Comparison of ENCODE assay signal across 9 cellular contexts in the genomic region with DNA sequence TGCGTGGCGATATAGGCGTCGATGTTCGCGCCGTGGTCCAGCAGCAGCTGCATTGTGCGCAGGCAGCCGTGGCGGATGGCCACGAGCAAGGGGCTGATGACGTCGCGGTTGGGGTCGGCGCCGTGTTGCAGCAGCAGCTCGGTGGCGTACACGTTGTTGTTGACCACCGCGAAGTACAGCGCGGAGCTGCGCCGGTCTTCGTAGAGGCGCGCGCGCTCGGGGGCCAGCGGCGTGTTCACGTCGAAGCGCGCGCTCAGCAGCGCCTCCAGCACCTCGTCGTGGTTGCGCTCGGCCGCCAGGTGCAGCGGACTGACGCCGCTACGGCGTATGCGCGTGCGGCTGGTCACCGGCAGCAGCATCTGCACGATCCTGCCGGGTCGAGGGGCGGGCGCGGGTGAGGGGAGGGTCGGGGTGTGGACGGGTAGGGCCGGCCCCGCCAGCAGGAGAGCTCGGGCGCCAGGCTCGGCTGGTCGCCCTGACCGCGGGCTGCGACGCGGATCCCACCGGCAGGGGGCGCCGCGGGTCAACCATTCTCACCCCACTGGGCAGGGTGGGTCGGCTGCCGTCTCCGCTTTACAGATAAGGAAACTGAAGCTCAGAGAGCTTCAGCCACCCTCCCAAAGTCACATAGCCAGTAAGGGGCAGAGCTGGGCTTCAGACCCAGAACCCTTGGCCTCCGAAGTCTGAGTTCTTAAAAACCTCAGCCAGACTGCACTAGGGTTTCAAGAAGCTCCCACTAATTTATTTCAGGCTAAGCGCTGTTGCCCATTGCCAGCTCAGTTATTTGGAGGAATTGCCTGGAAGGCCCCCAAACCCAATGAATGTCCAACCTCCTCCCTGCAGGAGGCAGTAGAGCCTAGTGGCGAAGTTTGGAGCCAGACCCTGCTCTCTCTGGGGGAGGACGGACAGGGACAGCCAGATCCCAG. TPM values are rescaled to one million over a fixed set of nuclear protein-coding genes. Genes with fewer than 3 reads are reported as not detected.
DNase-seq lines count a peak whose midpoint lies in the region; ATAC-seq, FAIRE-seq and TF ChIP-seq lines count a peak whose summit lies in the region.
"Had no signal": no experiment of that assay in that cellular context is flagged by ENCODE, and none has a peak within 500 bp of the region (broad histone marks: within the 10 kb centered on the region; RNA-seq: fewer than 3 reads in every experiment).

No MANE protein-coding gene starts in this region.

- peaks cover 10% of the 10 kb centered on the region for H3K4me1 Mint-ChIP-seq in WTC11

- H3K27ac ChIP-seq in Karpas-422 (ENCODE audit: low read length), result no peak overlapping the region

- H3K36me3 Mint-ChIP-seq in WTC11, result no peaks in the 10 kb centered on the region

- DNase-seq in Karpas-422, result peak; percentile 92
- peak; percentile 93 for DNase-seq in WTC11 (ENCODE audit: low spot score)
- peak; percentile 56 for DNase-seq in bronchial epithelial cell (ENCODE audit: low read depth)
- peak; percentile 95 for DNase-seq in islet precursor cell
- DNase-seq in stimulated activated CD4-positive, alpha-beta T cell treated with anti-CD3 and anti-CD28 coated beads, Interleukin-1b, Interleukin-23, amount 100 ng/mL, for 24 hours (ENCODE audit: low read depth in 4 of 4, low spot score in 1 of 4), result peak; percentile 88 to 93 (median 90)
- no peak for DNase-seq in NCI-H128 (lab: John Stamatoyannopoulos, UW; ENCODE audit: unreplicated experiment)

- H3K79me2 ChIP-seq in Karpas-422 (ENCODE audit: low read length), result no peaks in the 10 kb centered on the region

- H2AFZ ChIP-seq in Karpas-422 (ENCODE audit: low read length), result no peak overlapping the region

- H3K9ac ChIP-seq in ES-I3 (ENCODE audit: low read depth, low read length), result peak overlapping the region; percentile 51; the same call in 1 of the 2 replicates
- H3K9ac ChIP-seq in Karpas-422 (ENCODE audit: low read length), result no peak overlapping the region

- no peak overlapping the region for H3K4me3 ChIP-seq in Karpas-422 (ENCODE audit: low read length)
- peak overlapping the region; percentile 14 for H3K4me3 ChIP-seq in bronchial epithelial cell (ENCODE audit: low read depth, low read length)

- peak overlapping the region; percentile 57 for H3K4me3 Mint-ChIP-seq in WTC11

- FAIRE-seq in bronchial epithelial cell (lab: Jason Lieb, UNC), result no peak

- CTCF ChIA-PET in WTC11 (lab: Charles Lee), result interaction anchor here (0.6 to 7.1 kb wide), 83 partner anchors 8 to 826 kb away, joined by 3 to 230 read pairs (median 6); partner anchors contain the start of genes ASB2, CCDC197, DDX24 and FAM181A

- peak; percentile 92 for TF ChIP-seq CTCF in WTC11 (IDR thresholded peaks at IDR 0.05)
- peak; percentile 80 for TF ChIP-seq CTCF in bronchial epithelial cell (IDR thresholded peaks at IDR 0.05; ENCODE audit: insufficient read depth, low read length, severe bottlenecking)

- peak; percentile 92 for ATAC-seq in GM21737 (IDR thresholded peaks at IDR 0.05; ENCODE audit: unreplicated experiment)
- ATAC-seq in WTC11, result peak; percentile 90

- H3K9me2 ChIP-seq in Karpas-422 (replicated peaks; ENCODE audit: insufficient read depth, low read length), result no peaks in the 10 kb centered on the region

- no peaks in the 10 kb centered on the region for H3K27me3 ChIP-seq in Karpas-422 (ENCODE audit: low read length)
- peaks cover 2% of the 10 kb centered on the region for H3K27me3 ChIP-seq in bronchial epithelial cell (ENCODE audit: control insufficient read depth, insufficient read depth, low read length)

- H4K20me1 ChIP-seq in Karpas-422 (ENCODE audit: insufficient read depth, low read depth, low read length), result peaks cover 20% of the 10 kb centered on the region

- H3K9me3 Mint-ChIP-seq in WTC11, result no peaks in the 10 kb centered on the region

- H3K9me3 ChIP-seq in ES-I3 (ENCODE audit: control insufficient read depth, insufficient read depth, low read length) (no peaks in the 10 kb centered on the region), Karpas-422 (ENCODE audit: low read length) (no peaks in the 10 kb centered on the region)

- peaks cover 30% of the 10 kb centered on the region for H3K27me3 Mint-ChIP-seq in WTC11 (ENCODE audit: low read depth)

- H3K36me3 ChIP-seq in ES-I3 (ENCODE audit: insufficient read depth, low read length) (no peaks in the 10 kb centered on the region), Karpas-422 (ENCODE audit: insufficient read depth, low read length) (no peaks in the 10 kb centered on the region), bronchial epithelial cell (ENCODE audit: control insufficient read depth, insufficient read depth, low read length) (no peaks in the 10 kb centered on the region)

- no peak overlapping the region for H3K27ac Mint-ChIP-seq in WTC11

- H3K4me2 ChIP-seq in Karpas-422 (ENCODE audit: low read depth, low read length, poor library complexity, severe bottlenecking), result no peak overlapping the region

- H3K4me1 ChIP-seq in ES-I3 (ENCODE audit: insufficient read depth, low read length) (no peaks in the 10 kb centered on the region), Karpas-422 (ENCODE audit: low read length) (no peaks in the 10 kb centered on the region)

- POLR2A ChIA-PET in WTC11 (lab: Charles Lee), result interaction anchor here (1.1 kb wide), 1 partner anchor 198 kb away, joined by 3 read pairs; no protein-coding TSS in a partner anchor

TF ChIP-seq in WTC11, 78 proteins besides CTCF, POLR2A, EP300 and RAD21 (continues in another document):
- TF ChIP-seq NFATC4 (CRISPR knock-in tag; IDR thresholded peaks at IDR 0.05) (no peak), FOXK1 (CRISPR knock-in tag; IDR thresholded peaks at IDR 0.05) (peak; percentile 91), ATF6 (CRISPR knock-in tag; IDR thresholded peaks at IDR 0.05) (no peak), ZNF532 (CRISPR knock-in tag; IDR thresholded peaks at IDR 0.05; ENCODE audit: borderline replicate concordance) (no peak)

RNA-seq across cellular contexts. Expression of gene FAM181A, which starts 12.4 kb away (rescaled TPM):
- not detected in 2 replicates for total RNA-seq in Karpas-422 (2014; rRNA removed; shearing (Covaris generic); ENCODE audit: low replicate concordance)
- total RNA-seq in WTC11 (2021), result not detected in 3 replicates
- total RNA-seq in bronchial epithelial cell, result not detected in 2 replicates
- total RNA-seq: renal cortical epithelial cell had no signal

RNA-seq across cellular contexts. Expression of gene ASB2, which starts 36.8 kb away (rescaled TPM):
- 0.69 and 2.3 TPM in 2 replicates for total RNA-seq in Karpas-422 (2014; rRNA removed; shearing (Covaris generic); ENCODE audit: low replicate concordance)
- total RNA-seq in WTC11 (2021), result 0.37 to 0.73 TPM (median 0.71 TPM) in 3 replicates
- total RNA-seq in bronchial epithelial cell, result 0.13 and 0.26 TPM in 2 replicates

RNA-seq across cellular contexts. Expression of gene CCDC197, which starts 57.5 kb away (rescaled TPM):
- total RNA-seq in Karpas-422 (2014; rRNA removed; shearing (Covaris generic); ENCODE audit: low replicate concordance), result not detected in 2 replicates
- total RNA-seq in WTC11 (2021), result not detected in 3 replicates
- not detected in 2 replicates for total RNA-seq in bronchial epithelial cell
- total RNA-seq: renal cortical epithelial cell had no signal
